23 cellular contexts compared by ENCODE assay signal in the genomic region with DNA sequence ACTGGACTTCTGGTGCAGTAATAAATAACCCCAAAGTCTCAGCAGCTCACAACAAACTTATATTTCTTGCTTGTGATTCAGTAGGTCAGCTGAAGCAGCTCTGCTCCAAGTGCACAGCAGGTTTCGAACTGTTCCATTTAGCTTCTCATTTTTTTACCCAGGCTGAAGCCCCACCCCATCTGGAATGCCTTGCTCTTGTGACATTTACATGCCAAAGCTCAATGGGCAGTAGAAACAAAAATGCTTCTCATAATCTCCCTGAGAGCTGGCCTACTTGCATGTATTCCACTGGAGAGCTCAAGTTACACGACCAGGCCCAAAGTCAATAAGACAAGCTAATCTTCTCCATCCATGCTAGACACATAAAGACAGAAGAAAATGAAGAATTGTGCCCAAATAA.
DNase-seq lines count a peak whose midpoint lies in the region; ATAC-seq and TF ChIP-seq lines count a peak whose summit lies in the region.
"Had no signal": no experiment of that assay in that cellular context is flagged by ENCODE, and none has a peak within 500 bp of the region (broad histone marks: within the 10 kb centered on the region; RNA-seq: fewer than 3 reads in every experiment).

No MANE protein-coding gene starts in this region.

- 57 to 58% methylated on average over 2 of the region's 2 CpGs for WGBS in body of pancreas, 2 donors

- H3K4me1 Mint-ChIP-seq in stimulated activated naive CD8-positive, alpha-beta T cell treated with anti-CD3 and anti-CD28 coated beads, Interleukin-15, amount 100 ng/mL, for 72 hours = no peaks in the 10 kb centered on the region
- H3K4me1 Mint-ChIP-seq: activated B cell treated with CpG ODN at 0.5 μM for 24 hours; central memory CD8-positive, alpha-beta T cell had no signal

- no peaks in the 10 kb centered on the region for H3K4me1 ChIP-seq in body of pancreas
- H3K4me1 ChIP-seq: SJSA1 had no signal

- no peak overlapping the region for H3K27ac ChIP-seq in body of pancreas
- H3K27ac ChIP-seq: SJSA1 had no signal

- TF ChIP-seq POLR2A in body of pancreas (IDR thresholded peaks at IDR 0.05) = no peak

- no peak for TF ChIP-seq CTCF in AG04449 (IDR thresholded peaks at IDR 0.05; ENCODE audit: insufficient read depth, low read length, missing control alignments)
- no peak for TF ChIP-seq CTCF in foreskin fibroblast (IDR thresholded peaks at IDR 0.05; ENCODE audit: low read depth, low read length)
- no peak for TF ChIP-seq CTCF in body of pancreas (IDR thresholded peaks at IDR 0.05)

- no peaks in the 10 kb centered on the region for H3K27me3 ChIP-seq in body of pancreas
- H3K27me3 ChIP-seq: SJSA1 had no signal

- peak; percentile 29 for DNase-seq in AG04449 (ENCODE audit: low read depth, low spot score)
- peak; percentile 20 for DNase-seq in GM04504 (ENCODE audit: low read depth)
- peak; percentile 3 for DNase-seq in brain pericyte (ENCODE audit: low read depth, low spot score)
- peak; percentile 60 to 82 for DNase-seq in foreskin fibroblast
- DNase-seq in A172 (ENCODE audit: low spot score) = no peak
- DNase-seq in body of pancreas = no peak
- DNase-seq in activated T-cell treated with anti-CD3 and anti-CD28 coated beads, Interleukin-2, amount 50 U/mL, for 1 hour = no peak
- no peak for DNase-seq in stimulated activated naive CD8-positive, alpha-beta T cell treated with anti-CD3 and anti-CD28 coated beads, Interleukin-15, amount 100 ng/mL, for 72 hours
- DNase-seq: activated B cell treated with CpG ODN at 0.5 μM for 24 hours; activated naive CD8-positive, alpha-beta T cell treated with anti-CD3 and anti-CD28 coated beads, Interleukin-2, amount 10 ng/mL, durations not matched to agents 7 days and 5 days; KBM-7; left cardiac atrium; NCI-H1092; NCI-H2107; NCI-H82; stimulated activated naive CD4-positive, alpha-beta T cell had no signal

- ATAC-seq in body of pancreas = no peak
- no peak for ATAC-seq in stimulated activated naive CD8-positive, alpha-beta T cell treated with anti-CD3 and anti-CD28 coated beads, Interleukin-15, amount 100 ng/mL, for 72 hours

- no peak overlapping the region for H3K4me3 Mint-ChIP-seq in stimulated activated naive CD8-positive, alpha-beta T cell treated with anti-CD3 and anti-CD28 coated beads, Interleukin-15, amount 100 ng/mL, for 72 hours
- H3K4me3 Mint-ChIP-seq: activated B cell treated with CpG ODN at 0.5 μM for 24 hours; activated naive CD8-positive, alpha-beta T cell treated with anti-CD3 and anti-CD28 coated beads, Interleukin-2, amount 10 ng/mL, durations not matched to agents 7 days and 5 days; activated T-helper 1 cell treated with anti-CD3 and anti-CD28 coated beads, Interleukin-12 subunit alpha, Interleukin-12 subunit beta, Interleukin-2, Interleukin-4 antibody, amounts not matched to agents 30 ng/mL and 10 ng/mL and 1 ng/mL, durations not matched to agents 14 hours and 24 hours and 36 hours; central memory CD8-positive, alpha-beta T cell; mesothelial cell of epicardium; neural crest cell; T-helper 2 cell treated with Interferon-gamma antibody and Interleukin-4, amounts not matched to agents 5 μg/mL and 100 μg/mL, for 36 hours; type B pancreatic cell had no signal

- no peak overlapping the region for H3K4me3 ChIP-seq in AG04449 (ENCODE audit: low read depth, low read length)
- no peak overlapping the region for H3K4me3 ChIP-seq in foreskin fibroblast (ENCODE audit: low read depth in 1 of 2, low read length in 2 of 2)
- no peak overlapping the region for H3K4me3 ChIP-seq in body of pancreas
- H3K4me3 ChIP-seq: SJSA1 had no signal

- H3K9me3 Mint-ChIP-seq in stimulated activated naive CD8-positive, alpha-beta T cell treated with anti-CD3 and anti-CD28 coated beads, Interleukin-15, amount 100 ng/mL, for 72 hours = peaks cover 5 to 17% of the 10 kb centered on the region in 2 donors
- H3K9me3 Mint-ChIP-seq: type B pancreatic cell had no signal

- no peaks in the 10 kb centered on the region for H3K27me3 Mint-ChIP-seq in stimulated activated naive CD8-positive, alpha-beta T cell treated with anti-CD3 and anti-CD28 coated beads, Interleukin-15, amount 100 ng/mL, for 72 hours
- H3K27me3 Mint-ChIP-seq: activated B cell treated with CpG ODN at 0.5 μM for 24 hours; activated naive CD8-positive, alpha-beta T cell treated with anti-CD3 and anti-CD28 coated beads, Interleukin-2, amount 10 ng/mL, durations not matched to agents 7 days and 5 days; central memory CD8-positive, alpha-beta T cell; type B pancreatic cell had no signal

- H3K36me3 ChIP-seq in body of pancreas (replicated peaks in 1 of 2; ENCODE audit: insufficient read depth in 1 of 2, low read depth in 2 of 2) = no peaks in the 10 kb centered on the region
- H3K36me3 ChIP-seq: SJSA1 had no signal

- POLR2A ChIA-PET in AG04449 (lab: Yijun Ruan, JAX) = no interaction called here

- H3K9me3 ChIP-seq in body of pancreas = no peaks in the 10 kb centered on the region
- H3K9me3 ChIP-seq: SJSA1 had no signal

- intact Hi-C loops in body of pancreas (cut with DNase I) = no loop called here

- H3K27ac Mint-ChIP-seq in stimulated activated naive CD8-positive, alpha-beta T cell treated with anti-CD3 and anti-CD28 coated beads, Interleukin-15, amount 100 ng/mL, for 72 hours = no peak overlapping the region
- H3K27ac Mint-ChIP-seq: activated B cell treated with CpG ODN at 0.5 μM for 24 hours; activated naive CD8-positive, alpha-beta T cell treated with anti-CD3 and anti-CD28 coated beads, Interleukin-2, amount 10 ng/mL, durations not matched to agents 7 days and 5 days; activated T-helper 1 cell treated with anti-CD3 and anti-CD28 coated beads, Interleukin-12 subunit alpha, Interleukin-12 subunit beta, Interleukin-2, Interleukin-4 antibody, amounts not matched to agents 30 ng/mL and 10 ng/mL and 1 ng/mL, durations not matched to agents 14 hours and 24 hours and 36 hours; mesothelial cell of epicardium; T-helper 2 cell treated with Interferon-gamma antibody and Interleukin-4, amounts not matched to agents 5 μg/mL and 100 μg/mL, for 36 hours; type B pancreatic cell had no signal

- CTCF ChIA-PET in AG04449 (lab: Yijun Ruan, JAX) = no interaction called here

Comparison
In these comparisons a context has a peak if more than half of its experiments do, and no peak if none do; other contexts are left out.
1. DNase-seq: peak in AG04449 (single experiment), GM04504 (single experiment), brain pericyte (single experiment) and foreskin fibroblast (2 of 2); none in A172 (single experiment), body of pancreas (0 of 4), activated T-cell treated with anti-CD3 and anti-CD28 coated beads, Interleukin-2, amount 50 U/mL, for 1 hour (single experiment) and stimulated activated naive CD8-positive, alpha-beta T cell treated with anti-CD3 and anti-CD28 coated beads, Interleukin-15, amount 100 ng/mL, for 72 hours (0 of 2).